Comparison of ENCODE assay signal across 21 cellular contexts in the genomic region with DNA sequence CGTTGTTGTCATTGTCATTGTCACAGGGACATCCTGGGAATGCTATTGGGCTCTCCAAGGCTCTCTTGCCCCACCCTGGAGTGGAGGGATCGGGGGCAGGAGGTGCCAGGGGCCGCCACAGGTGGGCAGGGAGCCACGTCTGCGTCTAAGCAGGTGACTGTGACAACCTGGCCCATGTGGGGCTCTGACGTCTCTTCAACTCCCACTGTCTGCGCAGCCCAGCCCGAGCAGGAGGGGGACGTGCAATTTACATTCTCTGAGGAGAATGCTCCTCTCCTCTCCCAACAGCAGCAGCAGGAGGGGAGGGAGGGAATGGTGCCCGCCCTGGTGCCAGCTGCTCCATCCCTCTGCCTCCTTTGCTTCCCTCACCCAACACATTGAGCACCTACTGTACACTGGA. TPM values are rescaled to one million over a fixed set of nuclear protein-coding genes. Genes with fewer than 3 reads are reported as not detected.
"Had no signal": no experiment of that assay in that cellular context is flagged by ENCODE, and none has a peak within 500 bp of the region (broad histone marks: within the 10 kb centered on the region; RNA-seq: fewer than 3 reads in every experiment).

No MANE protein-coding gene starts in this region.

- H3K4me1 Mint-ChIP-seq: activated naive CD8-positive, alpha-beta T cell treated with anti-CD3 and anti-CD28 coated beads for 36 hours; activated T-helper 17 cell treated with anti-CD3 and anti-CD28 coated beads, Interleukin-2, amount 50 U/mL, for 72 hours; naive thymus-derived CD4-positive, alpha-beta T cell; stimulated activated naive CD8-positive, alpha-beta T cell treated with anti-CD3 and anti-CD28 coated beads, Interleukin-15, amount 100 ng/mL, for 72 hours had no signal

- H3K27ac Mint-ChIP-seq: activated CD4-positive, alpha-beta memory T cell treated with anti-CD3 and anti-CD28 coated beads, Interleukin-2, amount 10 ng/mL, durations not matched to agents 7 days and 5 days; activated naive CD8-positive, alpha-beta T cell treated with anti-CD3 and anti-CD28 coated beads for 36 hours; activated T-helper 17 cell treated with anti-CD3 and anti-CD28 coated beads, Interleukin-2, amount 50 U/mL, for 72 hours; dendritic cell treated with granulocyte-macrophage colony-stimulating factor and Interleukin-4, amounts not matched to agents 40 ng/mL and 50 ng/mL, for 4 days; naive thymus-derived CD4-positive, alpha-beta T cell; stimulated activated naive CD8-positive, alpha-beta T cell treated with anti-CD3 and anti-CD28 coated beads, Interleukin-15, amount 100 ng/mL, for 72 hours had no signal

- H3K9me3 ChIP-seq: esophagus squamous epithelium, mucosa of descending colon, pancreas, right lobe of liver, upper lobe of left lung had no signal

- H3K9me3 Mint-ChIP-seq: activated CD4-positive, alpha-beta memory T cell treated with anti-CD3 and anti-CD28 coated beads, Interleukin-2, amount 10 ng/mL, durations not matched to agents 7 days and 5 days; activated naive CD8-positive, alpha-beta T cell treated with anti-CD3 and anti-CD28 coated beads for 36 hours; activated T-helper 17 cell treated with anti-CD3 and anti-CD28 coated beads, Interleukin-2, amount 50 U/mL, for 72 hours; dendritic cell treated with granulocyte-macrophage colony-stimulating factor and Interleukin-4, amounts not matched to agents 40 ng/mL and 50 ng/mL, for 4 days; stimulated activated naive CD8-positive, alpha-beta T cell treated with anti-CD3 and anti-CD28 coated beads, Interleukin-15, amount 100 ng/mL, for 72 hours had no signal

- H3K36me3 ChIP-seq: esophagus squamous epithelium, pancreas, right lobe of liver, upper lobe of left lung had no signal

- ATAC-seq: activated T-helper 17 cell treated with anti-CD3 and anti-CD28 coated beads, Interleukin-2, amount 50 U/mL, for 72 hours; mucosa of descending colon; naive thymus-derived CD4-positive, alpha-beta T cell; pancreas; right lobe of liver; stimulated activated naive CD8-positive, alpha-beta T cell treated with anti-CD3 and anti-CD28 coated beads, Interleukin-15, amount 100 ng/mL, for 72 hours had no signal

- H3K27ac ChIP-seq: esophagus squamous epithelium, pancreas, right lobe of liver, upper lobe of left lung had no signal

- H3K4me1 ChIP-seq: esophagus squamous epithelium, pancreas, right lobe of liver, upper lobe of left lung had no signal

- H3K36me3 Mint-ChIP-seq: activated naive CD8-positive, alpha-beta T cell treated with anti-CD3 and anti-CD28 coated beads for 36 hours had no signal

- DNase-seq: activated CD4-positive, alpha-beta memory T cell treated with anti-CD3 and anti-CD28 coated beads, Interleukin-2, amount 10 ng/mL, durations not matched to agents 7 days and 5 days; activated CD4-positive, alpha-beta T cell treated with anti-CD3 and anti-CD28 coated beads for 48 hours; activated CD4-positive, CD25-positive, alpha-beta regulatory T cell; activated naive CD4-positive, alpha-beta T cell; activated naive CD8-positive, alpha-beta T cell treated with anti-CD3 and anti-CD28 coated beads for 36 hours; activated T-cell treated with anti-CD3 and anti-CD28 coated beads, Interleukin-2, amount 50 U/mL, for 1 hour; amniotic stem cell; effector memory CD4-positive, alpha-beta T cell; esophagus squamous epithelium; mesenchymal stem cell; mucosa of descending colon; naive thymus-derived CD4-positive, alpha-beta T cell; pancreas; right lobe of liver; small intestine; stimulated activated CD4-positive, alpha-beta T cell treated with anti-CD3 and anti-CD28 coated beads, Interleukin-4, amount 100 ng/mL, for 1 hour; stimulated activated naive CD8-positive, alpha-beta T cell treated with anti-CD3 and anti-CD28 coated beads, Interleukin-15, amount 100 ng/mL, for 72 hours; upper lobe of left lung had no signal

- H3K4me3 ChIP-seq: esophagus squamous epithelium, mucosa of descending colon, pancreas, right lobe of liver, upper lobe of left lung had no signal

- H3K4me3 Mint-ChIP-seq: activated CD4-positive, alpha-beta memory T cell treated with anti-CD3 and anti-CD28 coated beads, Interleukin-2, amount 10 ng/mL, durations not matched to agents 7 days and 5 days; activated naive CD8-positive, alpha-beta T cell treated with anti-CD3 and anti-CD28 coated beads for 36 hours; activated T-helper 17 cell treated with anti-CD3 and anti-CD28 coated beads, Interleukin-2, amount 50 U/mL, for 72 hours; dendritic cell treated with granulocyte-macrophage colony-stimulating factor and Interleukin-4, amounts not matched to agents 40 ng/mL and 50 ng/mL, for 4 days; naive thymus-derived CD4-positive, alpha-beta T cell; stimulated activated naive CD8-positive, alpha-beta T cell treated with anti-CD3 and anti-CD28 coated beads, Interleukin-15, amount 100 ng/mL, for 72 hours had no signal

- H3K27me3 ChIP-seq: pancreas, right lobe of liver had no signal

RNA-seq across cellular contexts. Expression of gene GRM4, which starts 50.1 kb away (rescaled TPM):
- total RNA-seq: activated CD4-positive, alpha-beta memory T cell treated with anti-CD3 and anti-CD28 coated beads, Interleukin-2, amount 10 ng/mL, durations not matched to agents 7 days and 5 days; activated T-helper 17 cell treated with anti-CD3 and anti-CD28 coated beads, Interleukin-2, amount 50 U/mL, for 72 hours; esophagus squamous epithelium; naive thymus-derived CD4-positive, alpha-beta T cell; pulmonary artery endothelial cell; right lobe of liver had no signal
- polyA plus RNA-seq: naive thymus-derived CD4-positive, alpha-beta T cell had no signal
